In genomic region chr15:66359740-66360139, GRCh38 we compare ENCODE assay signal across 23 cellular contexts. TPM values are rescaled to one million over a fixed set of nuclear protein-coding genes. Genes with fewer than 3 reads are reported as not detected.
DNase-seq lines count a peak whose midpoint lies in the region; ATAC-seq, FAIRE-seq and TF ChIP-seq lines count a peak whose summit lies in the region.
"Had no signal": no experiment of that assay in that cellular context is flagged by ENCODE, and none has a peak within 500 bp of the region (broad histone marks: within the 10 kb centered on the region; RNA-seq: fewer than 3 reads in every experiment).

No MANE protein-coding gene starts in this region.

- H4K20me1 ChIP-seq in endothelial cell of umbilical vein (replicated peaks; ENCODE audit: control insufficient read depth, extremely low read depth, insufficient read depth, low read length), result no peaks in the 10 kb centered on the region

- H3K9ac ChIP-seq in endothelial cell of umbilical vein (replicated peaks; ENCODE audit: extremely low read depth, insufficient read depth, low read length), result no peak overlapping the region

- peak overlapping the region in 2 of 3 donors; percentile 62 to 72 for H3K27ac Mint-ChIP-seq in IgD-negative memory B cell
- H3K27ac Mint-ChIP-seq: natural killer cell treated with Interleukin-12 subunit alpha and Interleukin-12 subunit beta and Interleukin-15 and Interleukin-18, amount 100 ng/mL, for 72 hours had no signal

- no peaks in the 10 kb centered on the region for H3K27me3 ChIP-seq in endothelial cell of umbilical vein (ENCODE audit: control insufficient read depth in 2 of 2, insufficient read depth in 2 of 2, low read length in 2 of 2)
- H3K27me3 ChIP-seq: thyroid gland had no signal

- no TSS peak for BruUV-seq in endothelial cell of umbilical vein (replicated peaks; lab: Mats Ljungman, UMichigan)

- TF ChIP-seq CTCF in endothelial cell of umbilical vein (IDR thresholded peaks at IDR 0.05; ENCODE audit: extremely low read depth in 1 of 2, insufficient read depth in 1 of 2, low read depth in 1 of 2, low read length in 2 of 2), result no peak

- DNase-seq in GM12892 (ENCODE audit: insufficient read length) (no peak), endothelial cell of umbilical vein (ENCODE audit: low read depth, low spot score) (no peak), renal cortical epithelial cell (ENCODE audit: low read depth) (peak; percentile 38), substantia nigra (lab: John Stamatoyannopoulos, UW) (no peak), NCI-H82 (lab: John Stamatoyannopoulos, UW) (no peak)
- no peak for DNase-seq in activated T-cell treated with anti-CD3 and anti-CD28 coated beads, Interleukin-2, amount 50 U/mL, for 48 hours
- DNase-seq: activated CD4-positive, alpha-beta T cell treated with anti-CD3 and anti-CD28 coated beads, Interleukin-2, amount 50 U/mL, for 1 hour; amygdala; erythroblast; H9; hypothalamus; MM.1S; retina; SHP77; stimulated activated CD4-positive, alpha-beta T cell treated with anti-CD3 and anti-CD28 coated beads, Interleukin-2, amount 100 ng/mL, for 24 hours; T1000; thyroid gland had no signal

- H3K79me2 ChIP-seq in endothelial cell of umbilical vein (ENCODE audit: control insufficient read depth, insufficient read depth, low read length), result peaks cover 9% of the 10 kb centered on the region

- no peaks in the 10 kb centered on the region for H3K36me3 Mint-ChIP-seq in IgD-negative memory B cell
- H3K36me3 Mint-ChIP-seq: natural killer cell treated with Interleukin-12 subunit alpha and Interleukin-12 subunit beta and Interleukin-15 and Interleukin-18, amount 100 ng/mL, for 72 hours had no signal

- ATAC-seq in GM18502 (IDR thresholded peaks at IDR 0.05; ENCODE audit: poor library complexity, unreplicated experiment), result no peak
- ATAC-seq: natural killer cell treated with Interleukin-12 subunit alpha and Interleukin-12 subunit beta and Interleukin-15 and Interleukin-18, amount 100 ng/mL, for 72 hours had no signal

- dilution Hi-C loops in endothelial cell of umbilical vein (cut with MboI; ENCODE audit: extremely low pct_ligation_motif_present, low sequenced_read_pairs), result no loop called here

- no peaks in the 10 kb centered on the region for H3K27me3 Mint-ChIP-seq in IgD-negative memory B cell
- H3K27me3 Mint-ChIP-seq: natural killer cell treated with Interleukin-12 subunit alpha and Interleukin-12 subunit beta and Interleukin-15 and Interleukin-18, amount 100 ng/mL, for 72 hours had no signal

- TF ChIP-seq POLR2A in GM12892 (IDR thresholded peaks at IDR 0.05; ENCODE audit: low read depth, low read length) (no peak), endothelial cell of umbilical vein (IDR thresholded peaks at IDR 0.05; ENCODE audit: low read depth, low read length) (no peak)

- H3K36me3 ChIP-seq in endothelial cell of umbilical vein (ENCODE audit: control insufficient read depth in 2 of 2, extremely low read depth in 1 of 2, insufficient read depth in 2 of 2, low read length in 2 of 2), result no peaks in the 10 kb centered on the region
- H3K36me3 ChIP-seq: thyroid gland had no signal

- intact Hi-C loops in endothelial cell of umbilical vein (cut with micrococcal nuclease), result no loop called here

- no peaks in the 10 kb centered on the region for H3K9me3 ChIP-seq in endothelial cell of umbilical vein (replicated peaks; ENCODE audit: control insufficient read depth, insufficient read depth, low read length)
- H3K9me3 ChIP-seq: thyroid gland had no signal

- no peak overlapping the region for H2AFZ ChIP-seq in endothelial cell of umbilical vein (ENCODE audit: low read depth, low read length)

- FAIRE-seq in GM12892 (lab: Jason Lieb, UNC), result peak; percentile 80
- FAIRE-seq in endothelial cell of umbilical vein (lab: Jason Lieb, UNC), result peak; percentile 18
- FAIRE-seq: G401.6 had no signal

- no peaks in the 10 kb centered on the region for H3K9me1 ChIP-seq in endothelial cell of umbilical vein (replicated peaks; ENCODE audit: control insufficient read depth, extremely low read depth, insufficient read depth, low read length)

- H3K4me2 ChIP-seq in endothelial cell of umbilical vein (ENCODE audit: insufficient read depth, low read length), result no peak overlapping the region

- peak overlapping the region in 2 of 4 donors; percentile 32 to 46 for H3K4me3 Mint-ChIP-seq in IgD-negative memory B cell
- H3K4me3 Mint-ChIP-seq: H9; natural killer cell treated with Interleukin-12 subunit alpha and Interleukin-12 subunit beta and Interleukin-15 and Interleukin-18, amount 100 ng/mL, for 72 hours had no signal

- H3K9me3 Mint-ChIP-seq in IgD-negative memory B cell, result no peaks in the 10 kb centered on the region
- H3K9me3 Mint-ChIP-seq: H9; natural killer cell treated with Interleukin-12 subunit alpha and Interleukin-12 subunit beta and Interleukin-15 and Interleukin-18, amount 100 ng/mL, for 72 hours had no signal

- no peak overlapping the region for H3K4me3 ChIP-seq in endothelial cell of umbilical vein (replicated peaks in 1 of 3; ENCODE audit: insufficient read depth in 1 of 3, low read depth in 1 of 3, low read length in 3 of 3)
- H3K4me3 ChIP-seq: thyroid gland had no signal

- POLR2A ChIA-PET in endothelial cell of umbilical vein (lab: Charles Lee), result no interaction called here

- H3K4me1 ChIP-seq in endothelial cell of umbilical vein (ENCODE audit: control insufficient read depth, extremely low read depth, insufficient read depth, low read length), result peaks cover 6% of the 10 kb centered on the region

- H3K4me1 Mint-ChIP-seq in IgD-negative memory B cell, result peaks cover 18 to 22% (median 19%) of the 10 kb centered on the region in 3 donors

- no peak overlapping the region for H3K27ac ChIP-seq in endothelial cell of umbilical vein (ENCODE audit: insufficient read depth, low read depth, low read length)
- no peak overlapping the region for H3K27ac ChIP-seq in substantia nigra (ENCODE audit: low read depth, low read length, poor library complexity, severe bottlenecking)
- H3K27ac ChIP-seq: C4-2B, HL-60, thyroid gland had no signal

- CTCF ChIA-PET in endothelial cell of umbilical vein (lab: Charles Lee), result no interaction called here

TF ChIP-seq in endothelial cell of umbilical vein, 7 proteins besides CTCF, POLR2A, EP300 and RAD21:
- TF ChIP-seq FOS (IDR thresholded peaks at IDR 0.05; ENCODE audit: borderline replicate concordance, insufficient read depth, low read length) (no peak), POLR2AphosphoS5 (IDR thresholded peaks at IDR 0.05; ENCODE audit: insufficient read depth, low read depth, low read length) (no peak), JUN (IDR thresholded peaks at IDR 0.05; ENCODE audit: borderline replicate concordance, insufficient read depth, insufficient read length, low read depth) (no peak), MAX (IDR thresholded peaks at IDR 0.05; ENCODE audit: insufficient read depth, insufficient read length) (no peak), GATA2 (IDR thresholded peaks at IDR 0.05; ENCODE audit: insufficient read depth, insufficient read length, low read depth, low read length) (no peak), MYC (IDR thresholded peaks at IDR 0.05; ENCODE audit: low read depth, low read length) (no peak), EZH2 (IDR thresholded peaks at IDR 0.05; ENCODE audit: borderline replicate concordance, low read depth, low read length, severe bottlenecking) (no peak)

RNA-seq across cellular contexts. Expression of gene TIPIN, which starts 3.3 kb away (rescaled TPM):
- polyA plus RNA-seq in GM12892 (2012; ENCODE audit: missing spikeins), result 34.1 TPM
- polyA plus RNA-seq in IgD-negative memory B cell (4.7 TPM), endothelial cell of umbilical vein (2.7 and 3.6 TPM in 2 replicates)
- total RNA-seq in endothelial cell of umbilical vein (15.4 and 16.2 TPM in 2 replicates), renal cortical epithelial cell (8.7 and 9.4 TPM in 2 replicates)
- 6.7 and 7.0 TPM in 2 replicates for polyA plus RNA-seq in endothelial cell of umbilical vein (2011; cell fraction: cytosol; rRNA removed)
- 5.0 and 6.0 TPM in 2 replicates for polyA plus RNA-seq in endothelial cell of umbilical vein (2011; cell fraction: nucleus; rRNA removed)
- 12.0 and 18.6 TPM in 2 replicates for polyA plus RNA-seq in endothelial cell of umbilical vein (2012)
- 2.0 and 2.3 TPM in 2 replicates for polyA minus RNA-seq in endothelial cell of umbilical vein
- 13.4 TPM for polyA minus RNA-seq in endothelial cell of umbilical vein (2011; cell fraction: cytosol; rRNA and poly(A)+ RNA removed)
- polyA minus RNA-seq in endothelial cell of umbilical vein (2011; cell fraction: nucleus; rRNA and poly(A)+ RNA removed), result 2.4 and 3.9 TPM in 2 replicates

RNA-seq across cellular contexts. Expression of gene MAP2K1, which starts 27.0 kb away (rescaled TPM):
- 75.2 TPM for polyA plus RNA-seq in GM12892 (2012; ENCODE audit: missing spikeins)
- polyA plus RNA-seq in IgD-negative memory B cell, result 39.7 TPM
- total RNA-seq in endothelial cell of umbilical vein, result 45.1 and 45.5 TPM in 2 replicates
- 22.3 and 30.9 TPM in 2 replicates for polyA plus RNA-seq in endothelial cell of umbilical vein
- polyA plus RNA-seq in endothelial cell of umbilical vein (2011; cell fraction: cytosol; rRNA removed), result 20.1 and 24.3 TPM in 2 replicates
- 19.2 and 23.8 TPM in 2 replicates for polyA plus RNA-seq in endothelial cell of umbilical vein (2011; cell fraction: nucleus; rRNA removed)
- 40.0 and 56.7 TPM in 2 replicates for polyA plus RNA-seq in endothelial cell of umbilical vein (2012)
- polyA minus RNA-seq in endothelial cell of umbilical vein, result 23.7 and 27.3 TPM in 2 replicates
- polyA minus RNA-seq in endothelial cell of umbilical vein (2011; cell fraction: cytosol; rRNA and poly(A)+ RNA removed), result 13.8 TPM
- polyA minus RNA-seq in endothelial cell of umbilical vein (2011; cell fraction: nucleus; rRNA and poly(A)+ RNA removed), result 9.2 and 12.0 TPM in 2 replicates
- total RNA-seq in renal cortical epithelial cell, result 53.3 and 63.9 TPM in 2 replicates
